Comparison of ENCODE assay signal across 8 cellular contexts in genomic region chr19:13905634-13906524, GRCh38. TPM values are rescaled to one million over a fixed set of nuclear protein-coding genes. Genes with fewer than 3 reads are reported as not detected.
DNase-seq lines count a peak whose midpoint lies in the region; ATAC-seq and TF ChIP-seq lines count a peak whose summit lies in the region.

BRME1 (minus strand) TSS chr19:13906117; CDS start chr19:13904892, 1,225 bp downstream.
CC2D1A (plus strand) TSS chr19:13906201; CDS start chr19:13906442, 241 bp downstream.

- peaks cover 4% of the 10 kb centered on the region; the same call in 2 of the 3 replicates for H3K9me3 Mint-ChIP-seq in GM23338

- H3K4me3 Mint-ChIP-seq in GM23338, result peak within 1 kb of the TSS; percentile 83

- H2AFZ ChIP-seq in GM23338, result peak within 1 kb of the TSS; percentile 94
- H2AFZ ChIP-seq in neuron (ENCODE audit: low read depth, low read length), result peak within 1 kb of the TSS; percentile 90

- ATAC-seq in GM23338, result peak; percentile 97
- peak; percentile 91 for ATAC-seq in foreskin keratinocyte

- peaks cover 12% of the 10 kb centered on the region for H3K36me3 Mint-ChIP-seq in GM23338 (ENCODE audit: low read depth)

- no peaks in the 10 kb centered on the region for H3K9me2 ChIP-seq in GM23338 (ENCODE audit: insufficient read depth)

- peak within 1 kb of the TSS; percentile 88 for H3K4me2 ChIP-seq in GM23338

- no peaks in the 10 kb centered on the region for H3F3A ChIP-seq in GM23338 (replicated peaks; ENCODE audit: low read depth)

- H3K27ac ChIP-seq in GM23338 (ENCODE audit: low read depth) (no peak within 1 kb of the TSS), foreskin keratinocyte (peak within 1 kb of the TSS; percentile 9)

- no peaks in the 10 kb centered on the region for H4K20me1 ChIP-seq in GM23338 (replicated peaks; ENCODE audit: insufficient read depth)

- H3K27me3 Mint-ChIP-seq in GM23338 (ENCODE audit: insufficient read depth, low read depth, poor library complexity), result peaks cover 25% of the 10 kb centered on the region

- peak; percentile 95 for DNase-seq in Daoy (ENCODE audit: low read depth)
- DNase-seq in GM23338 (ENCODE audit: low spot score), result peak; percentile 96
- peak; percentile 87 for DNase-seq in M059J (ENCODE audit: low read depth)
- DNase-seq in SHP77 (lab: John Stamatoyannopoulos, UW), result peak; percentile 85 to 91
- DNase-seq in activated gamma-delta T cell treated with Interleukin-2 at 50 U/mL for 16 hours, result peak; percentile 94
- peak; percentile 51 to 72 for DNase-seq in foreskin keratinocyte
- peak; percentile 69 for DNase-seq in stromal cell of bone marrow (ENCODE audit: low read depth)

- H3K27ac Mint-ChIP-seq in GM23338, result no peak within 1 kb of the TSS

- peaks cover 5% of the 10 kb centered on the region; the same call in 2 of the 3 replicates for H3K4me1 Mint-ChIP-seq in GM23338

- H3K4me3 ChIP-seq in GM23338 (peak within 1 kb of the TSS; percentile 89), neuron (ENCODE audit: low read length) (peak within 1 kb of the TSS; percentile 78)

- H3K4me1 ChIP-seq in GM23338 (ENCODE audit: insufficient read depth) (0 out of 2 replicates have a peak, but pooled peaks cover 5% of the 10 kb centered on the region), foreskin keratinocyte (no peaks in the 10 kb centered on the region), neuron (ENCODE audit: insufficient read depth, low read length) (no peaks in the 10 kb centered on the region)

- H3K36me3 ChIP-seq in GM23338 (ENCODE audit: insufficient read depth) (no peaks in the 10 kb centered on the region), neuron (ENCODE audit: insufficient read depth, low read length) (peaks cover 10% of the 10 kb centered on the region)

- H3K27me3 ChIP-seq in GM23338 (ENCODE audit: insufficient read depth), result peaks cover 10% of the 10 kb centered on the region; the same call in 1 of the 2 replicates
- no peaks in the 10 kb centered on the region for H3K27me3 ChIP-seq in foreskin keratinocyte
- H3K27me3 ChIP-seq in neuron (ENCODE audit: insufficient read depth, low read length), result no peaks in the 10 kb centered on the region

- no peaks in the 10 kb centered on the region for H3K9me3 ChIP-seq in neuron (ENCODE audit: low read length)

- H3K79me2 ChIP-seq in GM23338 (replicated peaks; ENCODE audit: insufficient read depth), result peaks cover 4% of the 10 kb centered on the region; the same call in 1 of the 2 replicates

- TF ChIP-seq CTCF in GM23338 (conservative IDR thresholded peaks at IDR 0.05; ENCODE audit: low read depth in 2 of 2) (no peak), foreskin keratinocyte (conservative IDR thresholded peaks at IDR 0.05) (peak; percentile 11)

TF ChIP-seq in GM23338, 12 proteins besides CTCF, POLR2A, EP300 and RAD21:
- TF ChIP-seq CREB1 (CRISPR knock-in tag; IDR thresholded peaks at IDR 0.05; ENCODE audit: low read depth) (peak; percentile 73), POLR2AphosphoS5 (IDR thresholded peaks at IDR 0.05; ENCODE audit: low read depth) (peak; percentile 77), REST (IDR thresholded peaks at IDR 0.05; ENCODE audit: unreplicated experiment) (no peak), ZNF331 (CRISPR knock-in tag; IDR thresholded peaks at IDR 0.05; ENCODE audit: low read depth) (no peak)
- TF ChIP-seq, protein P1, sequence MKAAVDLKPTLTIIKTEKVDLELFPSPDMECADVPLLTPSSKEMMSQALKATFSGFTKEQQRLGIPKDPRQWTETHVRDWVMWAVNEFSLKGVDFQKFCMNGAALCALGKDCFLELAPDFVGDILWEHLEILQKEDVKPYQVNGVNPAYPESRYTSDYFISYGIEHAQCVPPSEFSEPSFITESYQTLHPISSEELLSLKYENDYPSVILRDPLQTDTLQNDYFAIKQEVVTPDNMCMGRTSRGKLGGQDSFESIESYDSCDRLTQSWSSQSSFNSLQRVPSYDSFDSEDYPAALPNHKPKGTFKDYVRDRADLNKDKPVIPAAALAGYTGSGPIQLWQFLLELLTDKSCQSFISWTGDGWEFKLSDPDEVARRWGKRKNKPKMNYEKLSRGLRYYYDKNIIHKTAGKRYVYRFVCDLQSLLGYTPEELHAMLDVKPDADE (IDR thresholded peaks at IDR 0.05), result peak; percentile 87
TF ChIP-seq in GM23338: peak in this region for 3.

RNA-seq across cellular contexts. Expression of gene BRME1, which starts in this region (rescaled TPM):
- total RNA-seq in Daoy (2014; rRNA removed; shearing (Covaris generic)), result 2.1 and 7.9 TPM in 2 replicates
- 3.7 and 4.0 TPM in 2 replicates for total RNA-seq in GM23338 (2014; rRNA removed; shearing (Covaris generic))
- polyA plus RNA-seq in GM23338 (2016; fragmentation: Nextera tagmentation; extraction: Ambion mirVana), result 3.9 and 4.7 TPM in 2 replicates
- total RNA-seq in M059J (2014; rRNA removed; shearing (Covaris generic)), result 2.3 and 3.2 TPM in 2 replicates
- total RNA-seq in foreskin keratinocyte, result 0.68 and 0.78 TPM in 2 replicates
- polyA plus RNA-seq in foreskin keratinocyte, result 0.33 and 0.58 TPM in 2 replicates

RNA-seq across cellular contexts. Expression of gene CC2D1A, which starts in this region (rescaled TPM):
- 17.8 and 22.7 TPM in 2 replicates for total RNA-seq in Daoy (2014; rRNA removed; shearing (Covaris generic))
- 27.3 and 39.7 TPM in 2 replicates for total RNA-seq in GM23338 (2014; rRNA removed; shearing (Covaris generic))
- polyA plus RNA-seq in GM23338 (2016; fragmentation: Nextera tagmentation; extraction: Ambion mirVana) (21.7 and 23.1 TPM in 2 replicates), foreskin keratinocyte (25.9 and 27.9 TPM in 2 replicates)
- 18.2 and 25.1 TPM in 2 replicates for total RNA-seq in M059J (2014; rRNA removed; shearing (Covaris generic))
- total RNA-seq in foreskin keratinocyte, result 28.9 and 29.0 TPM in 2 replicates
